ENCODE assay signal across 37 cellular contexts in the genomic region with DNA sequence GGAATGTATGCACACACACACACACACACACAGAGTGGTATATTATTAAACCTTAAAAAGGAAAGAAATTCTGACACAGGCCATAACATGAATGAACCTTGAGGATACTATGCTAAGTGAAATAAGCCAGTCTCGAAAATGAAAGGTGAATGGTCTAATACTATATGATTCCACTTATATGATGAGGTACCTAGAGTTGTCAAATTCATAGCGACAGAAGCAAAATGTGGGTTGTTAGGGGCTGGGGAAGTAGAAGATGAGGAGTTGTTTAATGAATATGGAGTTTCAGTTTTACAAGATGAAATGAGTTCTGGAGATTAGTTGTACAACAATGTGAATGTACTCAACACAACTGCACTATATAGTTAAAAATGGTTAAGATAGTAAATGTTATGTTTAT.
DNase-seq lines count a peak whose midpoint lies in the region; ATAC-seq and TF ChIP-seq lines count a peak whose summit lies in the region.
"Had no signal": no experiment of that assay in that cellular context is flagged by ENCODE, and none has a peak within 500 bp of the region (broad histone marks: within the 10 kb centered on the region; RNA-seq: fewer than 3 reads in every experiment).

No MANE protein-coding gene starts in this region.

- H3K27ac ChIP-seq in ascending aorta, result no peak overlapping the region
- H3K27ac ChIP-seq: coronary artery, epithelial cell of prostate, HL-60, prostate gland, SJCRH30, thyroid gland, uterus, VCaP had no signal

- no peak for DNase-seq in stimulated activated effector memory CD8-positive, alpha-beta T cell treated with anti-CD3 and anti-CD28 coated beads, Interleukin-12 subunit alpha, Interleukin-12 subunit beta, amount 100 ng/mL, for 72 hours (ENCODE audit: low spot score in 2 of 2)
- no peak for DNase-seq in ascending aorta (ENCODE audit: low spot score in 2 of 2)
- DNase-seq in left cardiac atrium, result no peak
- DNase-seq: ACHN; activated CD4-positive, alpha-beta T cell treated with anti-CD3 and anti-CD28 coated beads for 48 hours; activated CD8-positive, alpha-beta memory T cell treated with anti-CD3 and anti-CD28 coated beads for 24 hours; activated effector memory CD4-positive, alpha-beta T cell treated with anti-CD3 and anti-CD28 coated beads, Interleukin-2, amount 50 U/mL, for 16 hours; activated naive CD8-positive, alpha-beta T cell treated with anti-CD3 and anti-CD28 coated beads, Interleukin-2, amount 10 ng/mL, durations not matched to agents 7 days and 5 days; activated T-cell treated with anti-CD3 and anti-CD28 coated beads, Interleukin-2, amount 50 U/mL, for 1 hour; caudate nucleus; effector memory CD4-positive, alpha-beta T cell; GOT3; hippocampal formation; KG1; NCI-H1105 treated with DMSO at 0.1 percent for 48 hours; NCI-H187 treated with DMSO at 0.1 percent for 48 hours; NCI-H2171 treated with DMSO at 0.1 percent for 48 hours; NCI-H510A; occipital lobe; RPMI8226; SJCRH30; stimulated activated CD4-positive, alpha-beta T cell treated with anti-CD3 and anti-CD28 coated beads, Interleukin-4, amount 100 ng/mL, for 1 hour; SW 1271; T1000; thyroid gland; uterus had no signal

- no peak for TF ChIP-seq CTCF in ascending aorta (IDR thresholded peaks at IDR 0.05)

- H3K9me3 ChIP-seq in ascending aorta, result no peaks in the 10 kb centered on the region
- H3K9me3 ChIP-seq: prostate gland, SJCRH30, thyroid gland, uterus had no signal

- H3K27me3 ChIP-seq in ascending aorta, result no peaks in the 10 kb centered on the region
- H3K27me3 ChIP-seq: SJCRH30, thyroid gland, uterus had no signal

- H3K4me3 ChIP-seq in ascending aorta, result no peak overlapping the region
- H3K4me3 ChIP-seq: coronary artery, prostate gland, SJCRH30, thyroid gland, uterus had no signal

- H3K9me3 Mint-ChIP-seq in stimulated activated effector memory CD8-positive, alpha-beta T cell treated with anti-CD3 and anti-CD28 coated beads, Interleukin-12 subunit alpha, Interleukin-12 subunit beta, amount 100 ng/mL, for 72 hours, result no peaks in the 10 kb centered on the region
- H3K9me3 Mint-ChIP-seq: activated naive CD8-positive, alpha-beta T cell treated with anti-CD3 and anti-CD28 coated beads, Interleukin-2, amount 10 ng/mL, durations not matched to agents 7 days and 5 days; natural killer cell treated with Interleukin-12 subunit alpha and Interleukin-12 subunit beta and Interleukin-15 and Interleukin-18, amount 100 ng/mL, for 72 hours had no signal

- no peaks in the 10 kb centered on the region for H3K36me3 Mint-ChIP-seq in stimulated activated effector memory CD8-positive, alpha-beta T cell treated with anti-CD3 and anti-CD28 coated beads, Interleukin-12 subunit alpha, Interleukin-12 subunit beta, amount 100 ng/mL, for 72 hours
- H3K36me3 Mint-ChIP-seq: activated naive CD8-positive, alpha-beta T cell treated with anti-CD3 and anti-CD28 coated beads, Interleukin-2, amount 10 ng/mL, durations not matched to agents 7 days and 5 days; natural killer cell treated with Interleukin-12 subunit alpha and Interleukin-12 subunit beta and Interleukin-15 and Interleukin-18, amount 100 ng/mL, for 72 hours had no signal

- no peaks in the 10 kb centered on the region for H3K4me1 ChIP-seq in ascending aorta
- H3K4me1 ChIP-seq: prostate gland, SJCRH30, thyroid gland, uterus had no signal

- no peak overlapping the region for H3K4me3 Mint-ChIP-seq in stimulated activated effector memory CD8-positive, alpha-beta T cell treated with anti-CD3 and anti-CD28 coated beads, Interleukin-12 subunit alpha, Interleukin-12 subunit beta, amount 100 ng/mL, for 72 hours
- H3K4me3 Mint-ChIP-seq: activated naive CD8-positive, alpha-beta T cell treated with anti-CD3 and anti-CD28 coated beads, Interleukin-2, amount 10 ng/mL, durations not matched to agents 7 days and 5 days; natural killer cell treated with Interleukin-12 subunit alpha and Interleukin-12 subunit beta and Interleukin-15 and Interleukin-18, amount 100 ng/mL, for 72 hours had no signal

- peak; percentile 41 for ATAC-seq in GM18520 (IDR thresholded peaks at IDR 0.05; ENCODE audit: unreplicated experiment)
- peak; percentile 63 for ATAC-seq in GM21717 (IDR thresholded peaks at IDR 0.05; ENCODE audit: unreplicated experiment)
- peak; percentile 52 for ATAC-seq in HG03175 (IDR thresholded peaks at IDR 0.05; ENCODE audit: unreplicated experiment)
- ATAC-seq in stimulated activated effector memory CD8-positive, alpha-beta T cell treated with anti-CD3 and anti-CD28 coated beads, Interleukin-12 subunit alpha, Interleukin-12 subunit beta, amount 100 ng/mL, for 72 hours, result peak; percentile 67
- ATAC-seq in GM21381 (IDR thresholded peaks at IDR 0.05; ENCODE audit: unreplicated experiment), result no peak
- no peak for ATAC-seq in left cardiac atrium

- no peak overlapping the region for H3K27ac Mint-ChIP-seq in stimulated activated effector memory CD8-positive, alpha-beta T cell treated with anti-CD3 and anti-CD28 coated beads, Interleukin-12 subunit alpha, Interleukin-12 subunit beta, amount 100 ng/mL, for 72 hours
- H3K27ac Mint-ChIP-seq: activated naive CD8-positive, alpha-beta T cell treated with anti-CD3 and anti-CD28 coated beads, Interleukin-2, amount 10 ng/mL, durations not matched to agents 7 days and 5 days; B cell; natural killer cell treated with Interleukin-12 subunit alpha and Interleukin-12 subunit beta and Interleukin-15 and Interleukin-18, amount 100 ng/mL, for 72 hours had no signal

- no peaks in the 10 kb centered on the region for H3K36me3 ChIP-seq in ascending aorta
- H3K36me3 ChIP-seq: prostate gland, SJCRH30, thyroid gland, uterus had no signal

- intact Hi-C loops in ascending aorta (cut with DNase I) (no loop called here), left cardiac atrium (cut with DNase I) (no loop called here)

- H3K4me1 Mint-ChIP-seq in stimulated activated effector memory CD8-positive, alpha-beta T cell treated with anti-CD3 and anti-CD28 coated beads, Interleukin-12 subunit alpha, Interleukin-12 subunit beta, amount 100 ng/mL, for 72 hours, result no peaks in the 10 kb centered on the region
- H3K4me1 Mint-ChIP-seq: activated naive CD8-positive, alpha-beta T cell treated with anti-CD3 and anti-CD28 coated beads, Interleukin-2, amount 10 ng/mL, durations not matched to agents 7 days and 5 days had no signal

Comparison
In these comparisons a context has a peak if more than half of its experiments do, and no peak if none do; other contexts are left out.
1. ATAC-seq: peak in GM18520 (single experiment), GM21717 (single experiment), HG03175 (single experiment) and stimulated activated effector memory CD8-positive, alpha-beta T cell treated with anti-CD3 and anti-CD28 coated beads, Interleukin-12 subunit alpha, Interleukin-12 subunit beta, amount 100 ng/mL, for 72 hours (single experiment); none in GM21381 (single experiment) and left cardiac atrium (0 of 2).